ENCODE assay signal across 8 cellular contexts in genomic region chr10:119208553-119208940, GRCh38. TPM values are rescaled to one million over a fixed set of nuclear protein-coding genes. Genes with fewer than 3 reads are reported as not detected.
DNase-seq lines count a peak whose midpoint lies in the region; ATAC-seq, FAIRE-seq and TF ChIP-seq lines count a peak whose summit lies in the region.

No MANE protein-coding gene starts in this region.

- H3K4me3 Mint-ChIP-seq in osteocyte (ENCODE audit: unreplicated experiment): peak overlapping the region; percentile 98

- H3K27me3 ChIP-seq in Peyer's patch: no peaks in the 10 kb centered on the region
- no peaks in the 10 kb centered on the region for H3K27me3 ChIP-seq in endothelial cell of umbilical vein (ENCODE audit: control insufficient read depth in 2 of 2, insufficient read depth in 2 of 2, low read length in 2 of 2)
- peaks cover 16% of the 10 kb centered on the region for H3K27me3 ChIP-seq in H7 (ENCODE audit: control insufficient read depth, insufficient read depth, low read length)

- peak overlapping the region; percentile 94 for H3K4me2 ChIP-seq in endothelial cell of umbilical vein (ENCODE audit: insufficient read depth, low read length)

- peak overlapping the region; percentile 85 to 95 (median 90) for H3K4me3 ChIP-seq in Peyer's patch
- peak overlapping the region; percentile 68 to 90 (median 74) for H3K4me3 ChIP-seq in endothelial cell of umbilical vein (replicated peaks in 1 of 3; ENCODE audit: insufficient read depth in 1 of 3, low read depth in 1 of 3, low read length in 3 of 3)
- H3K4me3 ChIP-seq in H7 (ENCODE audit: insufficient read depth, low read depth, low read length): no peak overlapping the region

- no peaks in the 10 kb centered on the region for H4K20me1 ChIP-seq in endothelial cell of umbilical vein (replicated peaks; ENCODE audit: control insufficient read depth, extremely low read depth, insufficient read depth, low read length)

- H3K27ac Mint-ChIP-seq in osteocyte (ENCODE audit: unreplicated experiment): peak overlapping the region; percentile 90

- H3K9me3 ChIP-seq in Peyer's patch (no peaks in the 10 kb centered on the region), endothelial cell of umbilical vein (replicated peaks; ENCODE audit: control insufficient read depth, insufficient read depth, low read length) (no peaks in the 10 kb centered on the region)

- DNase-seq in EL (peak; percentile 62), Peyer's patch (no peak), endothelial cell of umbilical vein (ENCODE audit: low read depth, low spot score) (no peak), osteocyte (ENCODE audit: extremely low spot score, unreplicated experiment) (no peak), foreskin melanocyte (no peak), G401 (ENCODE audit: low spot score) (no peak), H7 (no peak)

- peaks cover 24% of the 10 kb centered on the region for H3K79me2 ChIP-seq in endothelial cell of umbilical vein (ENCODE audit: control insufficient read depth, insufficient read depth, low read length)

- peak overlapping the region; percentile 83 for H3K9ac ChIP-seq in endothelial cell of umbilical vein (replicated peaks; ENCODE audit: extremely low read depth, insufficient read depth, low read length)

- no peak for TF ChIP-seq CTCF in Peyer's patch (IDR thresholded peaks at IDR 0.05)
- no peak for TF ChIP-seq CTCF in endothelial cell of umbilical vein (IDR thresholded peaks at IDR 0.05; ENCODE audit: extremely low read depth in 1 of 2, insufficient read depth in 1 of 2, low read depth in 1 of 2, low read length in 2 of 2)
- no peak for TF ChIP-seq CTCF in osteocyte (IDR thresholded peaks at IDR 0.05)

- intact Hi-C loops in endothelial cell of umbilical vein (cut with micrococcal nuclease): loop anchor here (1.0 to 10.0 kb wide), 2 partner anchors 162 to 446 kb away; partner anchors contain the start of gene BAG3

- H3K36me3 ChIP-seq in Peyer's patch (no peaks in the 10 kb centered on the region), endothelial cell of umbilical vein (ENCODE audit: control insufficient read depth in 2 of 2, extremely low read depth in 1 of 2, insufficient read depth in 2 of 2, low read length in 2 of 2) (no peaks in the 10 kb centered on the region), H7 (replicated peaks; ENCODE audit: control insufficient read depth, insufficient read depth, low read length) (no peaks in the 10 kb centered on the region)

- H2AFZ ChIP-seq in endothelial cell of umbilical vein (ENCODE audit: low read depth, low read length): peak overlapping the region; percentile 1

- H3K27ac ChIP-seq in Peyer's patch: peak overlapping the region; percentile 75 to 100 (median 98)
- H3K27ac ChIP-seq in endothelial cell of umbilical vein (ENCODE audit: insufficient read depth, low read depth, low read length): peak overlapping the region; percentile 70

- in situ Hi-C loops in G401 (cut with HindIII; ENCODE audit: low sequenced_read_pairs): no loop called here

- H3K4me1 ChIP-seq in Peyer's patch (peaks cover 0 to 33% (median 8%) of the 10 kb centered on the region in 4 donors), endothelial cell of umbilical vein (ENCODE audit: control insufficient read depth, extremely low read depth, insufficient read depth, low read length) (peaks cover 49% of the 10 kb centered on the region)

- H3K9me1 ChIP-seq in endothelial cell of umbilical vein (replicated peaks; ENCODE audit: control insufficient read depth, extremely low read depth, insufficient read depth, low read length): no peaks in the 10 kb centered on the region

- dilution Hi-C loops in endothelial cell of umbilical vein (cut with MboI; ENCODE audit: extremely low pct_ligation_motif_present, low sequenced_read_pairs): no loop called here

- no peak for ATAC-seq in GM19452 (IDR thresholded peaks at IDR 0.05; ENCODE audit: unreplicated experiment)

- H3K9me3 Mint-ChIP-seq in osteocyte (ENCODE audit: unreplicated experiment): no peaks in the 10 kb centered on the region

- no peak for FAIRE-seq in endothelial cell of umbilical vein (lab: Jason Lieb, UNC)

- CTCF ChIA-PET in endothelial cell of umbilical vein (lab: Charles Lee): interaction anchor here (0.6 to 8.6 kb wide), 27 partner anchors 9 to 334 kb away, joined by 3 to 180 read pairs (median 11); partner anchors contain the start of gene RGS10

- no TSS peak for BruUV-seq in endothelial cell of umbilical vein (replicated peaks; lab: Mats Ljungman, UMichigan)

- POLR2A ChIA-PET in endothelial cell of umbilical vein (lab: Charles Lee): interaction anchor here (0.6 to 1.2 kb wide), 2 partner anchors 62 to 133 kb away, joined by 3 to 4 read pairs; no protein-coding TSS in a partner anchor

- no peaks in the 10 kb centered on the region for H3K27me3 Mint-ChIP-seq in osteocyte (ENCODE audit: unreplicated experiment)

- TF ChIP-seq POLR2A in Peyer's patch (IDR thresholded peaks at IDR 0.05): no peak
- TF ChIP-seq POLR2A in endothelial cell of umbilical vein (IDR thresholded peaks at IDR 0.05; ENCODE audit: low read depth, low read length): peak; percentile 11

- H3K36me3 Mint-ChIP-seq in osteocyte (ENCODE audit: unreplicated experiment): peaks cover 9% of the 10 kb centered on the region

- peaks cover 49% of the 10 kb centered on the region for H3K4me1 Mint-ChIP-seq in osteocyte (ENCODE audit: unreplicated experiment)

TF ChIP-seq in endothelial cell of umbilical vein, 7 proteins besides CTCF, POLR2A, EP300 and RAD21:
- TF ChIP-seq GATA2 (IDR thresholded peaks at IDR 0.05; ENCODE audit: insufficient read depth, insufficient read length, low read depth, low read length) (no peak), POLR2AphosphoS5 (IDR thresholded peaks at IDR 0.05; ENCODE audit: insufficient read depth, low read depth, low read length) (no peak), EZH2 (IDR thresholded peaks at IDR 0.05; ENCODE audit: borderline replicate concordance, low read depth, low read length, severe bottlenecking) (no peak), MYC (IDR thresholded peaks at IDR 0.05; ENCODE audit: low read depth, low read length) (no peak), FOS (IDR thresholded peaks at IDR 0.05; ENCODE audit: borderline replicate concordance, insufficient read depth, low read length) (no peak), MAX (IDR thresholded peaks at IDR 0.05; ENCODE audit: insufficient read depth, insufficient read length) (no peak), JUN (IDR thresholded peaks at IDR 0.05; ENCODE audit: borderline replicate concordance, insufficient read depth, insufficient read length, low read depth) (no peak)

RNA-seq across cellular contexts. Expression of gene GRK5, which starts 1.2 kb away (rescaled TPM):
- total RNA-seq in Peyer's patch (10 to 100 TPM in 3 of 4 donors, 1 to 10 TPM in 1; 10.0 to 61.9 (median 18.1) TPM), endothelial cell of umbilical vein (29.1 and 29.5 TPM in 2 replicates), osteocyte (43.2 and 45.9 TPM in 2 replicates)
- polyA plus RNA-seq in endothelial cell of umbilical vein: 9.6 and 13.1 TPM in 2 replicates
- 17.0 and 17.2 TPM in 2 replicates for polyA plus RNA-seq in endothelial cell of umbilical vein (2011; cell fraction: cytosol; rRNA removed)
- 18.3 and 19.9 TPM in 2 replicates for polyA plus RNA-seq in endothelial cell of umbilical vein (2011; cell fraction: nucleus; rRNA removed)
- 18.3 and 20.4 TPM in 2 replicates for polyA plus RNA-seq in endothelial cell of umbilical vein (2012)
- polyA minus RNA-seq in endothelial cell of umbilical vein: 9.6 and 16.1 TPM in 2 replicates
- polyA minus RNA-seq in endothelial cell of umbilical vein (2011; cell fraction: cytosol; rRNA and poly(A)+ RNA removed): 5.8 TPM
- polyA minus RNA-seq in endothelial cell of umbilical vein (2011; cell fraction: nucleus; rRNA and poly(A)+ RNA removed): 6.0 and 7.9 TPM in 2 replicates
- 5.0 and 5.8 TPM in 2 replicates for total RNA-seq in G401 (2014; rRNA removed; shearing (Covaris generic))
- 1.2 and 1.7 TPM in 2 replicates for total RNA-seq in H7 (2014; rRNA removed; shearing (Covaris generic))

RNA-seq across cellular contexts. Expression of gene PRDX3, which starts 29.9 kb away (rescaled TPM):
- total RNA-seq in Peyer's patch (100 to 1,000 TPM in 2 of 4 donors, 10 to 100 TPM in 2; 76.2 to 138 (median 107) TPM), endothelial cell of umbilical vein (117 and 124 TPM in 2 replicates), osteocyte (76.7 and 76.9 TPM in 2 replicates)
- polyA plus RNA-seq in endothelial cell of umbilical vein: 99.4 and 123 TPM in 2 replicates
- 168 and 181 TPM in 2 replicates for polyA plus RNA-seq in endothelial cell of umbilical vein (2011; cell fraction: cytosol; rRNA removed)
- polyA plus RNA-seq in endothelial cell of umbilical vein (2011; cell fraction: nucleus; rRNA removed): 95.8 and 112 TPM in 2 replicates
- polyA plus RNA-seq in endothelial cell of umbilical vein (2012): 146 and 198 TPM in 2 replicates
- polyA minus RNA-seq in endothelial cell of umbilical vein: 233 and 266 TPM in 2 replicates
- 118 TPM for polyA minus RNA-seq in endothelial cell of umbilical vein (2011; cell fraction: cytosol; rRNA and poly(A)+ RNA removed)
- polyA minus RNA-seq in endothelial cell of umbilical vein (2011; cell fraction: nucleus; rRNA and poly(A)+ RNA removed): 50.2 and 78.9 TPM in 2 replicates
- 402 and 417 TPM in 2 replicates for total RNA-seq in G401 (2014; rRNA removed; shearing (Covaris generic))
- 411 and 445 TPM in 2 replicates for total RNA-seq in H7 (2014; rRNA removed; shearing (Covaris generic))

RNA-seq across cellular contexts. Expression of gene SFXN4, which starts 43.0 kb away (rescaled TPM):
- 10 to 100 TPM; 22.8 to 35.5 (median 26.2) TPM for total RNA-seq in Peyer's patch
- total RNA-seq in endothelial cell of umbilical vein: 14.5 and 17.1 TPM in 2 replicates
- polyA plus RNA-seq in endothelial cell of umbilical vein: 8.9 and 11.1 TPM in 2 replicates
- 15.5 and 15.8 TPM in 2 replicates for polyA plus RNA-seq in endothelial cell of umbilical vein (2011; cell fraction: cytosol; rRNA removed)
- polyA plus RNA-seq in endothelial cell of umbilical vein (2011; cell fraction: nucleus; rRNA removed): 22.7 and 26.7 TPM in 2 replicates
- polyA plus RNA-seq in endothelial cell of umbilical vein (2012): 17.6 and 22.3 TPM in 2 replicates
- polyA minus RNA-seq in endothelial cell of umbilical vein: 5.6 and 11.2 TPM in 2 replicates
- polyA minus RNA-seq in endothelial cell of umbilical vein (2011; cell fraction: cytosol; rRNA and poly(A)+ RNA removed): 24.1 TPM
- 4.6 and 6.7 TPM in 2 replicates for polyA minus RNA-seq in endothelial cell of umbilical vein (2011; cell fraction: nucleus; rRNA and poly(A)+ RNA removed)
- total RNA-seq in osteocyte: 10.9 and 12.2 TPM in 2 replicates
- 33.3 and 49.4 TPM in 2 replicates for total RNA-seq in G401 (2014; rRNA removed; shearing (Covaris generic))
- 15.3 and 24.6 TPM in 2 replicates for total RNA-seq in H7 (2014; rRNA removed; shearing (Covaris generic))
